9 cellular contexts compared by ENCODE assay signal in the genomic region with DNA sequence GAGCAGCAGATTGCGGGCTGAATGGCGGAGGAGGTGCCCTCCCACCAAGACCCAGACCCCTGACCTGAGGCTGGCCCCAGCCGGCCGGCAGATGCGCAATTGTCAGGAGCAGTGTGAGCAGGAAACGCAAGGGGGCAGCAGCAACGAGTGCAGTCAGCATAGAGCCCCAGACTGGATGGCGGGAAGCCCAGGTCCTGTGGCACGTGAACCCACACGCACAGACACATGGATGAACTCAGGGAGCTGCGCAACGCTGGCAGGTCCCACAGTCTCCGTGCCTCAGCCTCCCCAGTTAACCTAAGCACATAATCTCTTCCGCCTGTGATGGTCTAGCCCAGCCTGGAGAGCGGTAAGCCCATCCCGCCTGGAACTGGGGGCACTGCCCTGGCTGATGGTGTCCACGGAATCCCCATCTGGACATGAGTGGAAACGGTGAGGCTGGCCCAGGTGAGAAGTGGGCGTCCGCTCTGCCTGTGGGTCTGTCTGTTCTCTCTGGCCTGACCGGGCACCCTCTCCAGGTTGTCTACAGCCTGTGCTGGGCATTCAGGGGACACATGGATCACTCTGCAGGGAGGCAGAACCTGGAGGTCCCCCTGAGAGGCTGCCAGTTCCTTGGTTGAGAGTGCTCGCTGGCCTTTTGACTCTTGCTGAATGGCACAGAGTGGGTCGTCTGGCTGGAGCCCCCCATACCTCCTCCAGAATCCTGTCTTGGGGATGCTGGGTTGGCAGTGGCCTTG. TPM values are rescaled to one million over a fixed set of nuclear protein-coding genes. Genes with fewer than 3 reads are reported as not detected.
DNase-seq lines count a peak whose midpoint lies in the region; ATAC-seq and FAIRE-seq lines count a peak whose summit lies in the region.
"Had no signal": no experiment of that assay in that cellular context is flagged by ENCODE, and none has a peak within 500 bp of the region (broad histone marks: within the 10 kb centered on the region; RNA-seq: fewer than 3 reads in every experiment).

No MANE protein-coding gene starts in this region.

- no peak overlapping the region for H3K4me3 ChIP-seq in CD4-positive, alpha-beta memory T cell (ENCODE audit: low read length in 2 of 2)
- H3K4me3 ChIP-seq in right cardiac atrium (ENCODE audit: low read length) (no peak overlapping the region), small intestine (ENCODE audit: low read depth in 1 of 2, low read length in 2 of 2) (no peak overlapping the region)
- H3K4me3 ChIP-seq: skin epidermis had no signal

- H3K36me3 Mint-ChIP-seq in CD4-positive, alpha-beta memory T cell: no peaks in the 10 kb centered on the region

- peak; percentile 55 to 70 for ATAC-seq in right cardiac atrium
- no peak for ATAC-seq in GM21367 (IDR thresholded peaks at IDR 0.05; ENCODE audit: unreplicated experiment)

- peak in 4 of 5 donors; percentile 49 to 56 (median 51) for DNase-seq in CD4-positive, alpha-beta memory T cell
- DNase-seq in HCEC 1CT (peak; percentile 30), SK-MEL-5 (ENCODE audit: low read depth, low spot score) (peak; percentile 58), amniotic epithelial cell (ENCODE audit: low read depth) (peak; percentile 45), right cardiac atrium (peak; percentile 69 to 83 (median 82)), small intestine (peak; percentile 72), NCI-H2107 (lab: John Stamatoyannopoulos, UW) (no peak)

- H3K27ac ChIP-seq in CD4-positive, alpha-beta memory T cell (ENCODE audit: low read depth, low read length): no peak overlapping the region
- H3K27ac ChIP-seq in right cardiac atrium (ENCODE audit: low read length) (no peak overlapping the region), small intestine (ENCODE audit: low read depth in 1 of 2, low read length in 1 of 2) (no peak overlapping the region)
- H3K27ac ChIP-seq: skin epidermis had no signal

- FAIRE-seq in small intestine (lab: Jason Lieb, UNC): no peak

- H3K27ac Mint-ChIP-seq in CD4-positive, alpha-beta memory T cell: peak overlapping the region in 1 of 7 donors; percentile 9

- H3K9me3 ChIP-seq in CD4-positive, alpha-beta memory T cell (ENCODE audit: control insufficient read depth in 1 of 2, low read length in 2 of 2): no peaks in the 10 kb centered on the region
- H3K9me3 ChIP-seq in right cardiac atrium (ENCODE audit: control insufficient read depth, low read length) (no peaks in the 10 kb centered on the region), small intestine (ENCODE audit: control insufficient read depth, low read depth) (no peaks in the 10 kb centered on the region)

- intact Hi-C loops in CD4-positive, alpha-beta memory T cell (cut with micrococcal nuclease): loop anchor here (1.0 kb wide), 1 partner anchor 19 kb away; no protein-coding TSS in a partner anchor
- intact Hi-C loops in right cardiac atrium (cut with DNase I): no loop called here

- 44% methylated on average over 23 of the region's 23 CpGs for WGBS in right cardiac atrium
- WGBS in small intestine, 3 donors: 50 to 55% (median 50%) methylated on average over 23 of the region's 23 CpGs

- no peak overlapping the region for H3K4me3 Mint-ChIP-seq in CD4-positive, alpha-beta memory T cell

- no peaks in the 10 kb centered on the region for H3K27me3 ChIP-seq in CD4-positive, alpha-beta memory T cell (ENCODE audit: insufficient read depth, low read length)
- H3K27me3 ChIP-seq in right cardiac atrium (ENCODE audit: control insufficient read depth, insufficient read depth) (no peaks in the 10 kb centered on the region), small intestine (ENCODE audit: control insufficient read depth in 2 of 2, insufficient read depth in 2 of 2, low read length in 2 of 2) (no peaks in the 10 kb centered on the region)

- no peaks in the 10 kb centered on the region for H3K36me3 ChIP-seq in CD4-positive, alpha-beta memory T cell (ENCODE audit: insufficient read depth, low read length)
- no peaks in the 10 kb centered on the region for H3K36me3 ChIP-seq in small intestine (ENCODE audit: control insufficient read depth in 2 of 2, insufficient read depth in 2 of 2, low read length in 2 of 2)

- H3K9me3 Mint-ChIP-seq in CD4-positive, alpha-beta memory T cell: peaks cover 0 to 3% (median 0%) of the 10 kb centered on the region in 8 donors

- POLR2A ChIA-PET in CD4-positive, alpha-beta memory T cell (lab: Charles Lee; ENCODE audit: partially characterized antibody): no interaction called here

- no peaks in the 10 kb centered on the region for H3K4me1 ChIP-seq in CD4-positive, alpha-beta memory T cell (ENCODE audit: insufficient read depth, low read length)
- H3K4me1 ChIP-seq in right cardiac atrium (ENCODE audit: control insufficient read depth, insufficient read depth, low read length) (no peaks in the 10 kb centered on the region), small intestine (ENCODE audit: control insufficient read depth in 2 of 2, insufficient read depth in 1 of 2, low read depth in 1 of 2, low read length in 1 of 2) (peaks cover 0 to under 1% of the 10 kb centered on the region in 2 donors)

- H3K4me1 Mint-ChIP-seq in CD4-positive, alpha-beta memory T cell: peaks cover 0 to 5% (median under 1%) of the 10 kb centered on the region in 4 donors

- CTCF ChIA-PET in CD4-positive, alpha-beta memory T cell (lab: Charles Lee; ENCODE audit: partially characterized antibody): interaction anchor here (3.6 kb wide), 1 partner anchor 18 kb away, joined by 19 read pairs; no protein-coding TSS in a partner anchor

- no peaks in the 10 kb centered on the region for H3K27me3 Mint-ChIP-seq in CD4-positive, alpha-beta memory T cell

- in situ Hi-C loops in SK-MEL-5 (cut with HindIII; ENCODE audit: low pct_unique_long_range_greater_than_20kb, low sequenced_read_pairs): no loop called here

RNA-seq across cellular contexts. Expression of a gene that starts 0.6 kb away (rescaled TPM):
- not detected for total RNA-seq in CD4-positive, alpha-beta memory T cell
- not detected for polyA plus RNA-seq in CD4-positive, alpha-beta memory T cell
- total RNA-seq in SK-MEL-5 (2014; rRNA removed; shearing (Covaris generic)): not detected in 2 replicates
- polyA plus RNA-seq in SK-MEL-5 (2015; cell fraction: cytosol; rRNA removed): not detected in 2 replicates
- not detected in 2 replicates for polyA plus RNA-seq in SK-MEL-5 (2015; cell fraction: nucleus; rRNA removed)
- total RNA-seq in right cardiac atrium: not detected
- polyA plus RNA-seq in right cardiac atrium: not detected
- 10 to 100 TPM; 14.4 to 69.4 (median 41.4) TPM for polyA plus RNA-seq in small intestine

RNA-seq across cellular contexts. Expression of a gene that starts 10.3 kb away (rescaled TPM):
- total RNA-seq in CD4-positive, alpha-beta memory T cell: not detected
- polyA plus RNA-seq in CD4-positive, alpha-beta memory T cell: under 1 TPM in 1 of 2 donors, not detected in 1; 0.48 TPM
- not detected in 2 replicates for total RNA-seq in SK-MEL-5 (2014; rRNA removed; shearing (Covaris generic))
- not detected in 2 replicates for polyA plus RNA-seq in SK-MEL-5 (2015; cell fraction: cytosol; rRNA removed)
- not detected in 2 replicates for polyA plus RNA-seq in SK-MEL-5 (2015; cell fraction: nucleus; rRNA removed)
- not detected for total RNA-seq in right cardiac atrium
- polyA plus RNA-seq in right cardiac atrium: not detected
- 100 to 1,000 TPM in 2 of 3 donors, 10 to 100 TPM in 1; 36.6 to 271 (median 161) TPM for polyA plus RNA-seq in small intestine

RNA-seq across cellular contexts. Expression of a gene that starts 10.5 kb away (rescaled TPM):
- total RNA-seq in CD4-positive, alpha-beta memory T cell: 1 to 10 TPM; 3.1 to 4.3 TPM
- polyA plus RNA-seq in CD4-positive, alpha-beta memory T cell: 1 to 10 TPM; 2.0 to 4.5 TPM
- 4.5 and 7.8 TPM in 2 replicates for total RNA-seq in SK-MEL-5 (2014; rRNA removed; shearing (Covaris generic))
- polyA plus RNA-seq in SK-MEL-5 (2015; cell fraction: cytosol; rRNA removed): 11.8 and 12.9 TPM in 2 replicates
- 23.4 and 26.8 TPM in 2 replicates for polyA plus RNA-seq in SK-MEL-5 (2015; cell fraction: nucleus; rRNA removed)
- total RNA-seq in right cardiac atrium: 100 to 1,000 TPM in 1 of 4 donors, 10 to 100 TPM in 3; 45.6 to 105 (median 79.6) TPM
- polyA plus RNA-seq in right cardiac atrium: 121 TPM
- polyA plus RNA-seq in small intestine: 10 to 100 TPM; 38.9 to 67.1 (median 52.4) TPM

RNA-seq across cellular contexts. Expression of a gene that starts 33.5 kb away (rescaled TPM):
- 100 to 1,000 TPM; 204 to 212 TPM for total RNA-seq in CD4-positive, alpha-beta memory T cell
- 100 to 1,000 TPM; 124 to 133 TPM for polyA plus RNA-seq in CD4-positive, alpha-beta memory T cell
- 159 and 175 TPM in 2 replicates for total RNA-seq in SK-MEL-5 (2014; rRNA removed; shearing (Covaris generic))
- polyA plus RNA-seq in SK-MEL-5 (2015; cell fraction: cytosol; rRNA removed): 160 and 167 TPM in 2 replicates
- polyA plus RNA-seq in SK-MEL-5 (2015; cell fraction: nucleus; rRNA removed): 492 and 512 TPM in 2 replicates
- 100 to 1,000 TPM; 375 to 462 (median 435) TPM for total RNA-seq in right cardiac atrium
- 380 TPM for polyA plus RNA-seq in right cardiac atrium
- 100 to 1,000 TPM; 234 to 361 (median 264) TPM for polyA plus RNA-seq in small intestine

RNA-seq across cellular contexts. Expression of a gene that starts 34.2 kb away (rescaled TPM):
- total RNA-seq in CD4-positive, alpha-beta memory T cell: not detected
- polyA plus RNA-seq in CD4-positive, alpha-beta memory T cell: not detected
- total RNA-seq in SK-MEL-5 (2014; rRNA removed; shearing (Covaris generic)): 0.72 and 1.4 TPM in 2 replicates
- 1.4 and 2.3 TPM in 2 replicates for polyA plus RNA-seq in SK-MEL-5 (2015; cell fraction: cytosol; rRNA removed)
- polyA plus RNA-seq in SK-MEL-5 (2015; cell fraction: nucleus; rRNA removed): 0.21 TPM in 1 of 2 replicates, not detected in the other
- not detected for total RNA-seq in right cardiac atrium
- polyA plus RNA-seq in right cardiac atrium: not detected
- under 1 TPM in 1 of 3 donors, not detected in 2; 0.12 TPM for polyA plus RNA-seq in small intestine
